In genomic region chr6:109580519-109580918, GRCh38 we compare ENCODE assay signal across 20 cellular contexts.
DNase-seq lines count a peak whose midpoint lies in the region; ATAC-seq and TF ChIP-seq lines count a peak whose summit lies in the region.
"Had no signal": no experiment of that assay in that cellular context is flagged by ENCODE, and none has a peak within 500 bp of the region (broad histone marks: within the 10 kb centered on the region; RNA-seq: fewer than 3 reads in every experiment).

No MANE protein-coding gene starts in this region.

- no peaks in the 10 kb centered on the region for H3K4me1 ChIP-seq in esophagus squamous epithelium
- H3K4me1 ChIP-seq: SJSA1, stomach, uterus had no signal

- intact Hi-C loops in esophagus squamous epithelium (cut with DNase I), result no loop called here

- no peak for TF ChIP-seq CTCF in esophagus squamous epithelium (IDR thresholded peaks at IDR 0.05)

- peak; percentile 31 for DNase-seq in EL
- peak; percentile 14 for DNase-seq in RPMI7951 (ENCODE audit: low read depth)
- DNase-seq in dermis blood vessel endothelial cell, result peak; percentile 56
- peak; percentile 55 for DNase-seq in islet precursor cell
- no peak for DNase-seq in esophagus squamous epithelium (lab: John Stamatoyannopoulos, UW)
- DNase-seq: ACHN; activated CD4-positive, alpha-beta T cell treated with anti-CD3 and anti-CD28 coated beads for 4 hours; activated CD8-positive, alpha-beta memory T cell treated with anti-CD3 and anti-CD28 coated beads, Interleukin-2, amount 50 U/mL, for 48 hours; activated naive CD4-positive, alpha-beta T cell; CD4-positive, alpha-beta T cell; DMS79; effector memory CD4-positive, alpha-beta T cell; NCI-H2029 treated with DMSO at 0.1 percent for 48 hours; NCI-H524; stomach; uterus had no signal

- ATAC-seq in HG03342 (IDR thresholded peaks at IDR 0.05; ENCODE audit: unreplicated experiment) (no peak), GM18870 (IDR thresholded peaks at IDR 0.05; ENCODE audit: unreplicated experiment) (no peak), GM21367 (IDR thresholded peaks at IDR 0.05; ENCODE audit: unreplicated experiment) (no peak)

- no peak overlapping the region for H3K4me3 ChIP-seq in esophagus squamous epithelium
- H3K4me3 ChIP-seq: SJSA1, stomach, uterus had no signal

- H3K9me3 ChIP-seq in esophagus squamous epithelium, result no peaks in the 10 kb centered on the region
- H3K9me3 ChIP-seq: SJSA1, stomach, uterus had no signal

- no peaks in the 10 kb centered on the region for H3K27me3 ChIP-seq in esophagus squamous epithelium
- H3K27me3 ChIP-seq: stomach, uterus had no signal

- no peak overlapping the region for H3K27ac ChIP-seq in esophagus squamous epithelium
- H3K27ac ChIP-seq: SJSA1, stomach, uterus had no signal

- WGBS in esophagus squamous epithelium, 2 donors, result 74 to 81% methylated on average over 8 of the region's 8 CpGs

- peaks cover 0 to 5% (median 0%) of the 10 kb centered on the region in 3 donors for H3K36me3 ChIP-seq in esophagus squamous epithelium
- H3K36me3 ChIP-seq: SJSA1 had no signal

- no peak for TF ChIP-seq POLR2A in esophagus squamous epithelium (IDR thresholded peaks at IDR 0.05)
